In genomic region chr3:149274220-149274619, GRCh38 we compare ENCODE assay signal across 1 cellular context.
TF ChIP-seq lines count a peak whose summit lies in the region.

No MANE protein-coding gene starts in this region.

TF ChIP-seq in SK-N-SH, 30 proteins besides CTCF, POLR2A, EP300 and RAD21 (continued from another document):
- TF ChIP-seq IRF3 (IDR thresholded peaks at IDR 0.05; ENCODE audit: low read depth, low read length) = no peak
- TF ChIP-seq SMC3 (IDR thresholded peaks at IDR 0.05; ENCODE audit: low read depth, low read length) = no peak
- no peak for TF ChIP-seq RXRA (IDR thresholded peaks at IDR 0.05; ENCODE audit: borderline replicate concordance, low read depth)
- no peak for TF ChIP-seq FOXJ3 (CRISPR knock-in tag; IDR thresholded peaks at IDR 0.05)
- no peak for TF ChIP-seq TAF1 (IDR thresholded peaks at IDR 0.05; ENCODE audit: borderline replicate concordance, low read depth, low read length)
